In the genomic region with DNA sequence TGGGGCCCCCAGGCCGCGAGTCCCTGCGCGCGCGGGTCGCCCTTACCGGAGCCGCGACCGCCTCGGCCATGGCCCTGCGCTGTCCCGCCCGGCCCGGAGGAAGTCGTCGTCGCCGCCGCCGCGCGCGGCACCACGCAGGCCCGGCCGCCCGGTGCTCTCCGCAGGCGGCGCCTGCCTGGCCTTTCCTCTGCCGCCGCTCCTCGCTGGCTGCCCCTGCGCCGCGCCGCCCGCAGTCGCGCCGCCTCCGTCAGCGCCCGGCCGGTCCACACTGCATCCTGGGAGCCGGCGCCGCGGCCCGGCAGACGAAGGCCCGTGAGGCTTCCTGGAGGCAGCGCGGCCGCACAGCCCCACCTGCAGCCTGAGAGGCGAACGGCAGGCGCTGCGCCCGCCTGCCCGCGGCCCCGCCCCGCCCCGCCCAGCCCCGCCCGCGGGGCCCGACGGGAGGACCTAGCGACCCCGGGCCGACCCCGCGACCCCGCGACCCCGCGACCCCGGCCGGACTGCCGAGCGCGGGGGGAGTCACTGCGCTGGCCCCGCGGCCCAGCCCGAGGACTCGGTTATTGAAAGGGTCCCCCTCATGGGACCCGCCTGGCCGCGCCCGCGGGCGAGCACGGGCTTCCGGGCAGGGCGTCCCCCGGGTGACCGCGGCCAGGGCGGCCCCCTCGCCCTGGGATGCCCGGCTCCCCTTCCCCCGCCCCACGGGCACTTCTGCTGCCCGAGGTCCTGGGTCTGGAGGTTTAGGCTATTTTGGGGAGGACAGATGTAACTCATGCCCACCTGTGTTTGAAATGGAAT, we compare ENCODE assay signal across 8 cellular contexts. TPM values are rescaled to one million over a fixed set of nuclear protein-coding genes. Genes with fewer than 3 reads are reported as not detected.
DNase-seq lines count a peak whose midpoint lies in the region; ATAC-seq and TF ChIP-seq lines count a peak whose summit lies in the region.

A gene (minus strand): TSS at position 343 of the 795 bp plus-strand sequence. CDS start 273 bp downstream, at position 70.

- peaks cover 9% of the 10 kb centered on the region; the same call in 1 of the 2 replicates for H3K36me3 ChIP-seq in GM23248 (ENCODE audit: low read depth)
- peaks cover 16% of the 10 kb centered on the region for H3K36me3 ChIP-seq in thoracic aorta

- peak within 1 kb of the TSS; percentile 94 for H3K9ac ChIP-seq in GM23248

- H3K4me2 ChIP-seq in GM23248 (ENCODE audit: unreplicated experiment) = peak within 1 kb of the TSS; percentile 81

- peaks cover under 1% of the 10 kb centered on the region for H3K36me3 Mint-ChIP-seq in activated naive CD4-positive, alpha-beta T cell treated with anti-CD3 and anti-CD28 coated beads, Interleukin-2, amount 50 U/mL, for 24 hours
- no peaks in the 10 kb centered on the region for H3K36me3 Mint-ChIP-seq in glutamatergic neuron (ENCODE audit: unreplicated experiment)
- peaks cover 16% of the 10 kb centered on the region for H3K36me3 Mint-ChIP-seq in osteocyte (ENCODE audit: unreplicated experiment)

- whole genome bisulfite sequencing in GM23248 (ENCODE audit: low coverage in 1 of 2, low lambda C conversion rate in 2 of 2, missing lambda C conversion rate in 2 of 2), 2 experiments = 0% methylated on average over 46 to 57 of the region's 109 CpGs

- H3K9me3 Mint-ChIP-seq in activated naive CD4-positive, alpha-beta T cell treated with anti-CD3 and anti-CD28 coated beads, Interleukin-2, amount 50 U/mL, for 24 hours = no peaks in the 10 kb centered on the region
- peaks cover 4% of the 10 kb centered on the region for H3K9me3 Mint-ChIP-seq in glutamatergic neuron (ENCODE audit: unreplicated experiment)
- H3K9me3 Mint-ChIP-seq in osteocyte (ENCODE audit: unreplicated experiment) = no peaks in the 10 kb centered on the region

- peaks cover 42% of the 10 kb centered on the region for H3K79me2 ChIP-seq in GM23248 (ENCODE audit: insufficient read depth)

- H3K27ac Mint-ChIP-seq in activated naive CD4-positive, alpha-beta T cell treated with anti-CD3 and anti-CD28 coated beads, Interleukin-2, amount 50 U/mL, for 24 hours = peak within 1 kb of the TSS; percentile 94
- H3K27ac Mint-ChIP-seq in glutamatergic neuron (ENCODE audit: unreplicated experiment) (peak within 1 kb of the TSS; percentile 86), osteocyte (ENCODE audit: unreplicated experiment) (peak within 1 kb of the TSS; percentile 95)

- peak within 1 kb of the TSS; percentile 96 for H3K4me3 Mint-ChIP-seq in activated naive CD4-positive, alpha-beta T cell treated with anti-CD3 and anti-CD28 coated beads, Interleukin-2, amount 50 U/mL, for 24 hours
- H3K4me3 Mint-ChIP-seq in glutamatergic neuron (ENCODE audit: unreplicated experiment) (peak within 1 kb of the TSS; percentile 98), osteocyte (ENCODE audit: unreplicated experiment) (peak within 1 kb of the TSS; percentile 93)

- H3K9me2 ChIP-seq in GM23248 (ENCODE audit: insufficient read depth) = no peaks in the 10 kb centered on the region

- H3K27me3 Mint-ChIP-seq in activated naive CD4-positive, alpha-beta T cell treated with anti-CD3 and anti-CD28 coated beads, Interleukin-2, amount 50 U/mL, for 24 hours = no peaks in the 10 kb centered on the region
- H3K27me3 Mint-ChIP-seq in glutamatergic neuron (ENCODE audit: unreplicated experiment) = peaks cover 8% of the 10 kb centered on the region
- peaks cover 26% of the 10 kb centered on the region for H3K27me3 Mint-ChIP-seq in osteocyte (ENCODE audit: unreplicated experiment)

- H3K9me3 ChIP-seq in GM23248 (ENCODE audit: low read depth) = no peaks in the 10 kb centered on the region
- H3K9me3 ChIP-seq in thoracic aorta = no peaks in the 10 kb centered on the region

- H3K4me3 ChIP-seq in GM23248 (peak within 1 kb of the TSS; percentile 84), thoracic aorta (peak within 1 kb of the TSS; percentile 88)

- H3F3A ChIP-seq in GM23248 (ENCODE audit: insufficient read depth) = peaks cover 13% of the 10 kb centered on the region

- H4K20me1 ChIP-seq in GM23248 (ENCODE audit: insufficient read depth) = no peaks in the 10 kb centered on the region

- ATAC-seq in SK-N-SH treated with all-trans-retinoic acid at 6 μM for 48 hours (peak; percentile 84), thoracic aorta (ENCODE audit: insufficient number of reproducible peaks, low FRiP score, low read depth) (peak; percentile 77)

- H3K27me3 ChIP-seq in GM23248 (replicated peaks; ENCODE audit: insufficient read depth) (no peaks in the 10 kb centered on the region), thoracic aorta (replicated peaks; ENCODE audit: insufficient read depth) (no peaks in the 10 kb centered on the region)

- peaks cover 37% of the 10 kb centered on the region for H3K4me1 Mint-ChIP-seq in activated naive CD4-positive, alpha-beta T cell treated with anti-CD3 and anti-CD28 coated beads, Interleukin-2, amount 50 U/mL, for 24 hours
- peaks cover 4% of the 10 kb centered on the region for H3K4me1 Mint-ChIP-seq in glutamatergic neuron (ENCODE audit: low read depth, unreplicated experiment)
- H3K4me1 Mint-ChIP-seq in osteocyte (ENCODE audit: unreplicated experiment) = peaks cover 20% of the 10 kb centered on the region

- peak; percentile 26 for TF ChIP-seq CTCF in glutamatergic neuron (IDR thresholded peaks at IDR 0.05; ENCODE audit: partially characterized antibody, unreplicated experiment)
- peak; percentile 65 for TF ChIP-seq CTCF in osteocyte (IDR thresholded peaks at IDR 0.05)
- peak; percentile 34 for TF ChIP-seq CTCF in thoracic aorta (IDR thresholded peaks at IDR 0.05)

- peak within 1 kb of the TSS; percentile 97 for H2AFZ ChIP-seq in GM23248

- in situ Hi-C loops in GM23248 (cut with MboI) = no loop called here

- H3K4me1 ChIP-seq in GM23248 (ENCODE audit: insufficient read depth) (peaks cover 16% of the 10 kb centered on the region), thoracic aorta (ENCODE audit: control insufficient read depth in 1 of 2, low read depth in 2 of 2) (peaks cover 9 to 12% of the 10 kb centered on the region in 2 donors)

- DNase-seq in GM03348 (ENCODE audit: low spot score) (peak; percentile 97), GM23248 (peak; percentile 96), LHCN-M2 (ENCODE audit: low read depth) (peak; percentile 85), glutamatergic neuron (peak; percentile 90), osteocyte (ENCODE audit: extremely low spot score, unreplicated experiment) (peak; percentile 94), thoracic aorta (ENCODE audit: low spot score) (no peak)

- peak within 1 kb of the TSS; percentile 69 for H3K27ac ChIP-seq in GM23248
- peak within 1 kb of the TSS; percentile 74 to 76 for H3K27ac ChIP-seq in thoracic aorta

TF ChIP-seq in SK-N-SH treated with all-trans-retinoic acid at 6 μM for 48 hours, 23 proteins besides CTCF, POLR2A, EP300 and RAD21:
- TF ChIP-seq ARNTL (CRISPR knock-in tag; IDR thresholded peaks at IDR 0.05; ENCODE audit: borderline replicate concordance, low read depth) = no peak
- 0 out of 2 replicates have a peak, but pooled peaks have one; percentile 12 for TF ChIP-seq ZC3H10 (CRISPR knock-in tag; IDR thresholded peaks at IDR 0.05)

RNA-seq across cellular contexts. Expression of the gene that starts here (rescaled TPM):
- total RNA-seq in GM23248 (2014; rRNA removed; shearing (Covaris generic)) = 17.8 and 20.6 TPM in 2 replicates
- 9.0 and 9.7 TPM in 2 replicates for polyA plus RNA-seq in GM23248 (2016; fragmentation: Nextera tagmentation; extraction: Ambion mirVana)
- total RNA-seq in LHCN-M2 (2014; rRNA removed) = 27.6 and 29.6 TPM in 2 replicates
- polyA plus RNA-seq in LHCN-M2 (2012) = 13.2 TPM
- 22.8 TPM for total RNA-seq in glutamatergic neuron (ENCODE audit: unreplicated experiment)
- total RNA-seq in osteocyte = 19.1 and 20.5 TPM in 2 replicates
- 10 to 100 TPM; 26.0 to 39.0 TPM for total RNA-seq in thoracic aorta
